In the genomic region with DNA sequence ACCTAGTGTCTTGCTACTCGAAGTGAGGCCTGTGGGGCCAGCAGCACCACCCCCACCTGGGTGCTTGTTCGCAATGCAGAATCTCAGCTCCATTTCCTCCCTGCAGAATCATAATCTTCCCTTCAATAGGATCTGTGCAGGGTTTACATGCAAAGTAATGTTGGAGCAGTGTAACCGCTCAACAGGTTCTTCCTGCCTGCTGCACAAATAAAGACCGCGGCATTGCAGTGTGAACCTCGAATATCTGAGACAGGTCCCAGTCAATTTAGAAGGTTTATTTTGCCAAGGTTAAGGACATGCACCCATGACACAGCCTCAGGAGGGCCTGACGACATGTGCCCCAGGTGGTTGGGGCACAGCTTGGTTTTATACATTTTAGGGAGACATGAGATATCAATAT, we compare ENCODE assay signal across 16 cellular contexts.
DNase-seq lines count a peak whose midpoint lies in the region; ATAC-seq and TF ChIP-seq lines count a peak whose summit lies in the region.
"Had no signal": no experiment of that assay in that cellular context is flagged by ENCODE, and none has a peak within 500 bp of the region (broad histone marks: within the 10 kb centered on the region; RNA-seq: fewer than 3 reads in every experiment).

No MANE protein-coding gene starts in this region.

- H4K91ac ChIP-seq in trophoblast cell (ENCODE audit: low read depth, low read length), result peak overlapping the region; percentile 15

- H3K14ac ChIP-seq in trophoblast cell (ENCODE audit: low read length), result no peak overlapping the region

- H3K18ac ChIP-seq in trophoblast cell (ENCODE audit: low read length), result no peak overlapping the region

- 82 to 97% (median 89%) methylated on average over 7 of the region's 7 CpGs for WGBS in heart left ventricle, 4 donors
- WGBS in trophoblast cell (ENCODE audit: extremely low coverage, insufficient coverage, insufficient read length), result no CpG with 5 or more reads among the region's 7 CpGs
- WGBS in aorta, 2 donors, result 89 to 96% methylated on average over 7 of the region's 7 CpGs

- H3K9me3 Mint-ChIP-seq in WTC11, result no peaks in the 10 kb centered on the region

- peak overlapping the region; percentile 12 for H2AK5ac ChIP-seq in trophoblast cell (ENCODE audit: low read length)

- no peak overlapping the region for H4K12ac ChIP-seq in trophoblast cell (ENCODE audit: low read depth, low read length)

- H2AFZ ChIP-seq in trophoblast cell (ENCODE audit: insufficient read depth, low read length, poor library complexity), result no peak overlapping the region

- no peak for TF ChIP-seq POLR2A in heart left ventricle (IDR thresholded peaks at IDR 0.05)

- H3K4me1 Mint-ChIP-seq in WTC11, result peaks cover 68% of the 10 kb centered on the region

- POLR2A ChIA-PET in WTC11 (lab: Charles Lee), result interaction anchor here (0.6 kb wide), 1 partner anchor 63 kb away, joined by 3 read pairs; no protein-coding TSS in a partner anchor

- in situ Hi-C loops in brain microvascular endothelial cell (cut with HindIII; ENCODE audit: low pct_ligation_motif_present, low sequenced_read_pairs), result no loop called here

- H3K4me2 ChIP-seq in trophoblast cell (ENCODE audit: low read length), result no peak overlapping the region
- H3K4me2 ChIP-seq: KMS-11 had no signal

- peak overlapping the region; percentile 66 for H3K4me3 Mint-ChIP-seq in WTC11

- peak overlapping the region; percentile 35 for H3K9ac ChIP-seq in iPS-18a (ENCODE audit: low read length)
- H3K9ac ChIP-seq in trophoblast cell (ENCODE audit: low read length), result no peak overlapping the region
- H3K9ac ChIP-seq: KMS-11 had no signal

- H3K27ac Mint-ChIP-seq in WTC11, result peak overlapping the region; percentile 99

- ATAC-seq in heart left ventricle (no peak), Right ventricle myocardium superior (ENCODE audit: poor library complexity) (no peak), WTC11 (no peak), aorta (ENCODE audit: low FRiP score) (no peak), GM18858 (IDR thresholded peaks at IDR 0.05; ENCODE audit: unreplicated experiment) (no peak)

- DNase-seq in heart left ventricle (no peak), Right ventricle myocardium superior (no peak), WTC11 (ENCODE audit: low spot score) (no peak), trophoblast cell (no peak), aorta (no peak), brain microvascular endothelial cell (no peak)
- DNase-seq: DMS 273 treated with DMSO at 0.1 percent for 48 hours; MG63; NCI-H1105; NCI-H187; NK-92 treated with Interleukin-12 subunit alpha and Interleukin-12 subunit beta, amount 100 ng/mL, for 24 hours had no signal

- H3K4me3 ChIP-seq in heart left ventricle (no peak overlapping the region), iPS-18a (ENCODE audit: low read length) (peak overlapping the region; percentile 49), trophoblast cell (ENCODE audit: low read depth, low read length) (no peak overlapping the region), aorta (ENCODE audit: low read length in 2 of 2) (no peak overlapping the region), brain microvascular endothelial cell (ENCODE audit: low read depth, low read length) (no peak overlapping the region)
- H3K4me3 ChIP-seq: MG63 had no signal

- H3K4ac ChIP-seq in trophoblast cell (ENCODE audit: low read depth, low read length), result no peak overlapping the region

- H2BK12ac ChIP-seq in trophoblast cell (ENCODE audit: low read length), result no peak overlapping the region

- intact Hi-C loops in heart left ventricle (cut with DNase I) (loop anchor here in 2 of 10 donors (5.0 kb wide), 1 partner anchor 53 kb away; no protein-coding TSS in a partner anchor), Right ventricle myocardium superior (cut with DNase I) (no loop called here), aorta (cut with DNase I) (no loop called here)

- no peaks in the 10 kb centered on the region for H3K27me3 Mint-ChIP-seq in WTC11 (ENCODE audit: low read depth)

- H3K36me3 ChIP-seq in heart left ventricle (no peaks in the 10 kb centered on the region), iPS-18a (ENCODE audit: control insufficient read depth, low read depth, low read length) (peaks cover 50% of the 10 kb centered on the region), trophoblast cell (ENCODE audit: control insufficient read depth in 1 of 2, insufficient read depth in 2 of 2, low read length in 2 of 2) (no peaks in the 10 kb centered on the region), aorta (ENCODE audit: control insufficient read depth in 1 of 2, insufficient read depth in 2 of 2, low read length in 1 of 2) (no peaks in the 10 kb centered on the region), brain microvascular endothelial cell (replicated peaks) (no peaks in the 10 kb centered on the region)
- H3K36me3 ChIP-seq: MG63 had no signal

- H4K8ac ChIP-seq in trophoblast cell (ENCODE audit: low read depth, low read length), result no peak overlapping the region

- H3K36me3 Mint-ChIP-seq in WTC11, result peaks cover 82% of the 10 kb centered on the region

- peaks cover 0 to 34% (median 15%) of the 10 kb centered on the region in 12 donors for H3K4me1 ChIP-seq in heart left ventricle
- peaks cover 33% of the 10 kb centered on the region for H3K4me1 ChIP-seq in iPS-18a (ENCODE audit: control insufficient read depth, low read depth, low read length)
- peaks cover 35 to 42% of the 10 kb centered on the region in 2 experiments for H3K4me1 ChIP-seq in trophoblast cell (ENCODE audit: control insufficient read depth in 1 of 2, insufficient read depth in 2 of 2, low read length in 2 of 2)
- no peaks in the 10 kb centered on the region for H3K4me1 ChIP-seq in aorta (ENCODE audit: control insufficient read depth in 1 of 2, insufficient read depth in 2 of 2, low read length in 2 of 2)

- H3K79me2 ChIP-seq in trophoblast cell (ENCODE audit: control insufficient read depth, insufficient read depth, low read length, poor library complexity), result peaks cover 13% of the 10 kb centered on the region

- H3K79me1 ChIP-seq in trophoblast cell (ENCODE audit: low read length), result peaks cover 40% of the 10 kb centered on the region

- H2BK5ac ChIP-seq in trophoblast cell (ENCODE audit: low read depth, low read length, poor library complexity), result no peak overlapping the region

- H3K23ac ChIP-seq in trophoblast cell (ENCODE audit: low read length), result no peak overlapping the region

- H2BK120ac ChIP-seq in trophoblast cell (ENCODE audit: insufficient read depth, low read length, poor library complexity), result peak overlapping the region; percentile 17

- H3K9me3 ChIP-seq in heart left ventricle, result peaks cover 0 to 6% (median 0%) of the 10 kb centered on the region in 12 donors
- no peaks in the 10 kb centered on the region for H3K9me3 ChIP-seq in iPS-18a (ENCODE audit: control insufficient read depth, low read depth, low read length)
- H3K9me3 ChIP-seq in trophoblast cell (ENCODE audit: insufficient read depth, low read depth, low read length), result no peaks in the 10 kb centered on the region
- no peaks in the 10 kb centered on the region for H3K9me3 ChIP-seq in aorta (ENCODE audit: control insufficient read depth, low read length)

- CTCF ChIA-PET in WTC11 (lab: Charles Lee), result interaction anchor here (1.6 to 2.3 kb wide), 2 partner anchors 66 to 110 kb away, joined by 8 read pairs; no protein-coding TSS in a partner anchor

- H3K27ac ChIP-seq in heart left ventricle (peak overlapping the region in 8 of 12 donors; percentile 28 to 81 (median 54)), iPS-18a (ENCODE audit: low read length) (peak overlapping the region; percentile 87), trophoblast cell (ENCODE audit: low read depth, low read length) (peak overlapping the region; percentile 57), aorta (ENCODE audit: low read depth in 1 of 2, low read length in 2 of 2) (no peak overlapping the region), brain microvascular endothelial cell (no peak overlapping the region)
- H3K27ac ChIP-seq: 22Rv1, KMS-11, RWPE1 had no signal

- H3K27me3 ChIP-seq in heart left ventricle, result no peaks in the 10 kb centered on the region
- H3K27me3 ChIP-seq in iPS-18a (ENCODE audit: control insufficient read depth, insufficient read depth, low read length), result no peaks in the 10 kb centered on the region
- no peaks in the 10 kb centered on the region for H3K27me3 ChIP-seq in trophoblast cell (ENCODE audit: insufficient read depth, low read length)
- no peaks in the 10 kb centered on the region for H3K27me3 ChIP-seq in aorta (ENCODE audit: control insufficient read depth in 1 of 2, insufficient read depth in 2 of 2, low read length in 1 of 2)
- H3K27me3 ChIP-seq in brain microvascular endothelial cell (replicated peaks), result no peaks in the 10 kb centered on the region
- H3K27me3 ChIP-seq: MG63 had no signal

- TF ChIP-seq CTCF in heart left ventricle (IDR thresholded peaks at IDR 0.05), result no peak
- TF ChIP-seq CTCF in WTC11 (IDR thresholded peaks at IDR 0.05), result no peak
- TF ChIP-seq CTCF in brain microvascular endothelial cell (IDR thresholded peaks at IDR 0.05; ENCODE audit: low read depth, low read length, missing control alignments), result no peak

TF ChIP-seq in WTC11, 78 proteins besides CTCF, POLR2A, EP300 and RAD21:
- TF ChIP-seq SMAD3 (CRISPR knock-in tag; IDR thresholded peaks at IDR 0.05; ENCODE audit: borderline replicate concordance) (0 out of 2 replicates have a peak, but pooled peaks have one; percentile 14), EMX1 (CRISPR knock-in tag; IDR thresholded peaks at IDR 0.05) (peak; percentile 47; the same call in 1 of the 2 replicates)
- TF ChIP-seq, protein P1, sequence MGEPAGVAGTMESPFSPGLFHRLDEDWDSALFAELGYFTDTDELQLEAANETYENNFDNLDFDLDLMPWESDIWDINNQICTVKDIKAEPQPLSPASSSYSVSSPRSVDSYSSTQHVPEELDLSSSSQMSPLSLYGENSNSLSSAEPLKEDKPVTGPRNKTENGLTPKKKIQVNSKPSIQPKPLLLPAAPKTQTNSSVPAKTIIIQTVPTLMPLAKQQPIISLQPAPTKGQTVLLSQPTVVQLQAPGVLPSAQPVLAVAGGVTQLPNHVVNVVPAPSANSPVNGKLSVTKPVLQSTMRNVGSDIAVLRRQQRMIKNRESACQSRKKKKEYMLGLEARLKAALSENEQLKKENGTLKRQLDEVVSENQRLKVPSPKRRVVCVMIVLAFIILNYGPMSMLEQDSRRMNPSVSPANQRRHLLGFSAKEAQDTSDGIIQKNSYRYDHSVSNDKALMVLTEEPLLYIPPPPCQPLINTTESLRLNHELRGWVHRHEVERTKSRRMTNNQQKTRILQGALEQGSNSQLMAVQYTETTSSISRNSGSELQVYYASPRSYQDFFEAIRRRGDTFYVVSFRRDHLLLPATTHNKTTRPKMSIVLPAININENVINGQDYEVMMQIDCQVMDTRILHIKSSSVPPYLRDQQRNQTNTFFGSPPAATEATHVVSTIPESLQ (CRISPR knock-in tag; IDR thresholded peaks at IDR 0.05), result no peak

Comparison
In these comparisons a context has a peak if more than half of its experiments do, and no peak if none do; other contexts are left out.
1. H3K27ac ChIP-seq: peak in heart left ventricle (8 of 12), iPS-18a (single experiment) and trophoblast cell (single experiment); none in aorta (0 of 2) and brain microvascular endothelial cell (single experiment).